ENCODE assay signal across 24 cellular contexts in genomic region chr19:11370744-11371143, GRCh38. TPM values are rescaled to one million over a fixed set of nuclear protein-coding genes. Genes with fewer than 3 reads are reported as not detected.
A peak's percentile ranks its signal among the peaks of the same experiment; 100 is the strongest.
DNase-seq lines count a peak whose midpoint lies in the region; TF ChIP-seq lines count a peak whose summit lies in the region.
"Had no signal": no experiment of that assay in that cellular context is flagged by ENCODE, and none has a peak within 500 bp of the region (broad histone marks: within the 10 kb centered on the region; RNA-seq: fewer than 3 reads in every experiment).

No MANE protein-coding gene starts in this region.

- H3K27me3 ChIP-seq in neural progenitor cell, result no peaks in the 10 kb centered on the region
- H3K27me3 ChIP-seq: BE2C, BLaER1 had no signal

- peak overlapping the region; percentile 45 for H3K4me3 Mint-ChIP-seq in endothelial cell (ENCODE audit: unreplicated experiment)
- no peak overlapping the region for H3K4me3 Mint-ChIP-seq in neural progenitor cell
- H3K4me3 Mint-ChIP-seq in nephron progenitor cell, result no peak overlapping the region
- H3K4me3 Mint-ChIP-seq: CD14-positive monocyte; CD4-positive, alpha-beta memory T cell; CD8-positive, alpha-beta memory T cell had no signal

- no peak overlapping the region for H2AFZ ChIP-seq in neural progenitor cell (replicated peaks)

- no peak overlapping the region for H3K9ac ChIP-seq in neural progenitor cell
- H3K9ac ChIP-seq: BLaER1 had no signal

- POLR2A ChIA-PET in HEK293 (lab: Yijun Ruan, JAX), result no interaction called here

- H3K27ac Mint-ChIP-seq in endothelial cell (ENCODE audit: unreplicated experiment), result no peak overlapping the region
- peak overlapping the region; percentile 9 for H3K27ac Mint-ChIP-seq in neural progenitor cell
- no peak overlapping the region for H3K27ac Mint-ChIP-seq in nephron progenitor cell
- H3K27ac Mint-ChIP-seq: CD14-positive monocyte; CD4-positive, CD25-positive, alpha-beta regulatory T cell had no signal

- no peak overlapping the region for H3K4me3 ChIP-seq in HEK293 (ENCODE audit: low read depth, low read length)
- no peak overlapping the region for H3K4me3 ChIP-seq in neural progenitor cell
- H3K4me3 ChIP-seq: BLaER1, GM12878 had no signal

- no peak for DNase-seq in endothelial cell (ENCODE audit: low spot score)
- DNase-seq in neural progenitor cell (ENCODE audit: low spot score), result no peak
- no peak for DNase-seq in SW 1271 (lab: John Stamatoyannopoulos, UW)
- no peak for DNase-seq in nephron progenitor cell
- DNase-seq in amygdala (lab: John Stamatoyannopoulos, UW), result no peak
- DNase-seq: 8988T; ACHN; BE2C; C1 segment of cervical spinal cord; CD4-positive, alpha-beta memory T cell; CD4-positive, CD25-positive, alpha-beta regulatory T cell; CD8-positive, alpha-beta memory T cell; COR-L47; DMS 273 treated with DMSO at 0.1 percent for 48 hours; DMS153; DMS53; DMS79; DND-41; EL; GDM1 had no signal

- H3K9me3 Mint-ChIP-seq in endothelial cell (ENCODE audit: unreplicated experiment) (no peaks in the 10 kb centered on the region), neural progenitor cell (no peaks in the 10 kb centered on the region), nephron progenitor cell (no peaks in the 10 kb centered on the region)
- H3K9me3 Mint-ChIP-seq: CD14-positive monocyte; CD4-positive, CD25-positive, alpha-beta regulatory T cell; CD8-positive, alpha-beta memory T cell had no signal

- H3K4me1 ChIP-seq in HEK293 (ENCODE audit: control insufficient read depth, insufficient read depth, low read length), result peaks cover 4% of the 10 kb centered on the region; the same call in 1 of the 2 replicates
- H3K4me1 ChIP-seq in neural progenitor cell, result peaks cover 6% of the 10 kb centered on the region

- H3F3A ChIP-seq in neural progenitor cell (ENCODE audit: low read depth), result peaks cover 12% of the 10 kb centered on the region

- H3K9me3 ChIP-seq in HEK293 (ENCODE audit: control insufficient read depth, insufficient read depth, low read depth, low read length) (no peaks in the 10 kb centered on the region), neural progenitor cell (ENCODE audit: low read depth) (no peaks in the 10 kb centered on the region)
- H3K9me3 ChIP-seq: BE2C, BLaER1 had no signal

- H3K4me1 Mint-ChIP-seq in endothelial cell (ENCODE audit: unreplicated experiment), result peaks cover 1% of the 10 kb centered on the region
- peaks cover 8% of the 10 kb centered on the region for H3K4me1 Mint-ChIP-seq in neural progenitor cell
- no peaks in the 10 kb centered on the region for H3K4me1 Mint-ChIP-seq in nephron progenitor cell
- H3K4me1 Mint-ChIP-seq: CD14-positive monocyte had no signal

- H3K27ac ChIP-seq in HEK293 (ENCODE audit: extremely low read depth, low read depth, low read length) (no peak overlapping the region), neural progenitor cell (no peak overlapping the region)
- H3K27ac ChIP-seq: BLaER1 had no signal

- H3K27me3 Mint-ChIP-seq in endothelial cell (ENCODE audit: unreplicated experiment), result peaks cover 11% of the 10 kb centered on the region
- peaks cover 3% of the 10 kb centered on the region for H3K27me3 Mint-ChIP-seq in neural progenitor cell (ENCODE audit: insufficient read depth, low read depth)
- peaks cover 4% of the 10 kb centered on the region for H3K27me3 Mint-ChIP-seq in nephron progenitor cell (ENCODE audit: low read depth, poor library complexity)
- H3K27me3 Mint-ChIP-seq: CD4-positive, alpha-beta memory T cell; CD4-positive, CD25-positive, alpha-beta regulatory T cell; CD8-positive, alpha-beta memory T cell had no signal

- H3K36me3 Mint-ChIP-seq in endothelial cell (ENCODE audit: low read depth, unreplicated experiment), result peaks cover 4% of the 10 kb centered on the region
- H3K36me3 Mint-ChIP-seq in neural progenitor cell, result peaks cover 2% of the 10 kb centered on the region
- no peaks in the 10 kb centered on the region for H3K36me3 Mint-ChIP-seq in nephron progenitor cell (ENCODE audit: low read depth)

- CTCF ChIA-PET in HEK293 (lab: Yijun Ruan, JAX), result interaction anchor here (0.5 to 0.8 kb wide), 2 partner anchors 10 to 12 kb away, joined by 4 to 5 read pairs; no protein-coding TSS in a partner anchor

- H3K36me3 ChIP-seq in HEK293 (ENCODE audit: control insufficient read depth in 2 of 2, insufficient read depth in 1 of 2, low read length in 2 of 2), result peaks cover 0 to 23% of the 10 kb centered on the region in 2 experiments; a peak in 2 of 3 replicates
- no peaks in the 10 kb centered on the region for H3K36me3 ChIP-seq in neural progenitor cell
- H3K36me3 ChIP-seq: BE2C had no signal

- no peak overlapping the region for H3K4me2 ChIP-seq in neural progenitor cell
- H3K4me2 ChIP-seq: BLaER1 had no signal

- peaks cover 25% of the 10 kb centered on the region for H4K20me1 ChIP-seq in neural progenitor cell (ENCODE audit: low read depth)

- TF ChIP-seq CTCF in HEK293 (tag by site-specific recombination; IDR thresholded peaks at IDR 0.05) (no peak), endothelial cell (IDR thresholded peaks at IDR 0.05; ENCODE audit: unreplicated experiment) (no peak), neural progenitor cell (IDR thresholded peaks at IDR 0.05) (no peak), nephron progenitor cell (IDR thresholded peaks at IDR 0.05) (no peak)

- no peaks in the 10 kb centered on the region for H3K79me2 ChIP-seq in neural progenitor cell (ENCODE audit: low read depth)

TF ChIP-seq in HEK293, 187 proteins besides CTCF, POLR2A, EP300 and RAD21:
- TF ChIP-seq ZNF670 (tag by site-specific recombination; IDR thresholded peaks at IDR 0.05; ENCODE audit: low read depth) (no peak), PRDM1 (tag by site-specific recombination; IDR thresholded peaks at IDR 0.05) (peak; percentile 86), ZNF623 (tag by site-specific recombination; IDR thresholded peaks at IDR 0.05) (peak; percentile 71)

RNA-seq across cellular contexts. Expression of gene SWSAP1, which starts 3.7 kb away (rescaled TPM):
- total RNA-seq in endothelial cell (ENCODE audit: unreplicated experiment) (3.3 TPM), neural progenitor cell (ENCODE audit: low replicate concordance) (1.0 and 1.5 TPM in 2 replicates)

RNA-seq across cellular contexts. Expression of gene EPOR, which starts 13.4 kb away (rescaled TPM):
- total RNA-seq in endothelial cell (ENCODE audit: unreplicated experiment) (18.4 TPM), neural progenitor cell (ENCODE audit: low replicate concordance) (6.5 and 7.3 TPM in 2 replicates)

RNA-seq across cellular contexts. Expression of gene PLPPR2, which starts 15.5 kb away (rescaled TPM):
- total RNA-seq in endothelial cell (ENCODE audit: unreplicated experiment) (13.7 TPM), neural progenitor cell (ENCODE audit: low replicate concordance) (0.80 and 3.1 TPM in 2 replicates)

RNA-seq across cellular contexts. Expression of gene CCDC159, which starts 24.4 kb away (rescaled TPM):
- total RNA-seq in endothelial cell (ENCODE audit: unreplicated experiment) (22.3 TPM), neural progenitor cell (ENCODE audit: low replicate concordance) (1.8 and 4.4 TPM in 2 replicates)

RNA-seq across cellular contexts. Expression of gene TMEM205, which starts 24.7 kb away (rescaled TPM):
- total RNA-seq in endothelial cell (ENCODE audit: unreplicated experiment), result 68.9 TPM
- total RNA-seq in neural progenitor cell (ENCODE audit: low replicate concordance), result 57.0 and 77.1 TPM in 2 replicates
